Comparison of ENCODE assay signal across 34 cellular contexts in the genomic region with DNA sequence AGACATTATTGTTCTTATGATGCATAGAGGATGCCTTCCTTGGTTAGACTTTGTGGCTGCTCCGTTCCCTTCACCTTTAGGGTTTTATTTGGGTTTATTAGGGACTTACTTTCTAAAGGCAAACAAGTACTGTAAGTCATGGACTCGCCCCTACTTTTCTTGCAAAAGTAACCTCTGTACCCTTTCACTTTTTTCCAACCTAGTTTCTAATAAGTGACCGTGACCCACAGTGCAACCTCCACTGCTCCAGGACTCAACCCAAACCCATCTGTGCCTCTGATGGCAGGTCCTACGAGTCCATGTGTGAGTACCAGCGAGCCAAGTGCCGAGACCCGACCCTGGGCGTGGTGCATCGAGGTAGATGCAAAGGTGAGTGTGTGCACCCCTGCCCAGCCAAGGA.
"Had no signal": no experiment of that assay in that cellular context is flagged by ENCODE, and none has a peak within 500 bp of the region (broad histone marks: within the 10 kb centered on the region; RNA-seq: fewer than 3 reads in every experiment).

No MANE protein-coding gene starts in this region.

- H3K36me3 ChIP-seq: adrenal gland, brain microvascular endothelial cell, breast epithelium had no signal

- H3K4me3 ChIP-seq: adrenal gland, body of pancreas, breast epithelium had no signal

- H3K27me3 ChIP-seq: body of pancreas, brain microvascular endothelial cell, breast epithelium had no signal

- H3K27ac ChIP-seq: adrenal gland, body of pancreas, brain microvascular endothelial cell, breast epithelium, VCaP had no signal

- FAIRE-seq: astrocyte, TTC549 had no signal

- H3K4me1 ChIP-seq: adrenal gland, body of pancreas, breast epithelium had no signal

- H3K9me3 ChIP-seq: adrenal gland, body of pancreas, breast epithelium had no signal

- DNase-seq: activated B cell treated with CpG ODN at 0.5 μM for 24 hours; activated CD4-positive, alpha-beta memory T cell treated with anti-CD3 and anti-CD28 coated beads for 36 hours; activated CD4-positive, alpha-beta T cell treated with anti-CD3 and anti-CD28 coated beads for 4 hours; activated CD4-positive, alpha-beta T cell treated with anti-CD3 and anti-CD28 coated beads, Interleukin-2, amount 10 ng/mL, durations not matched to agents 24 days and 14 days; activated CD4-positive, alpha-beta T cell treated with anti-CD3 and anti-CD28 coated beads, Interleukin-2, amount 50 U/mL, for 1 hour; activated CD4-positive, alpha-beta T cell treated with anti-CD3 and anti-CD28 coated beads, Interleukin-2, amount 50 U/mL, for 4 hours; activated CD4-positive, CD25-positive, alpha-beta regulatory T cell treated with anti-CD3 and anti-CD28 coated beads, Interleukin-2, amount 50 U/mL, for 72 hours; activated CD8-positive, alpha-beta memory T cell treated with anti-CD3 and anti-CD28 coated beads, Interleukin-2, amount 50 U/mL, for 4 hours; activated CD8-positive, alpha-beta T cell treated with anti-CD3 and anti-CD28 coated beads for 36 hours; activated effector memory CD4-positive, alpha-beta T cell treated with anti-CD3 and anti-CD28 coated beads, Interleukin-2, amount 50 U/mL, for 16 hours; activated gamma-delta T cell treated with Interleukin-2 at 50 U/mL for 16 hours; activated naive CD4-positive, alpha-beta T cell; activated naive CD4-positive, alpha-beta T cell treated with anti-CD3 and anti-CD28 coated beads for 36 hours; activated naive CD4-positive, alpha-beta T cell treated with anti-CD3 and anti-CD28 coated beads, Interleukin-2, amount 50 U/mL, for 16 hours; activated naive CD8-positive, alpha-beta T cell treated with anti-CD3 and anti-CD28 coated beads for 36 hours; activated T-cell treated with anti-CD3 and anti-CD28 coated beads for 4 hours; activated T-cell treated with anti-CD3 and anti-CD28 coated beads, Interleukin-2, amount 50 U/mL, for 1 hour; activated T-cell treated with anti-CD3 and anti-CD28 coated beads, Interleukin-2, amount 50 U/mL, for 4 hours; activated T-cell treated with anti-CD3 and anti-CD28 coated beads, Interleukin-2, amount 50 U/mL, for 72 hours; adrenal gland; amniotic stem cell; aorta; body of pancreas; brain microvascular endothelial cell; central memory CD4-positive, alpha-beta T cell; T-helper 1 cell; T-helper 2 cell; T-helper 9 cell had no signal

- ATAC-seq: activated CD8-positive, alpha-beta T cell treated with anti-CD3 and anti-CD28 coated beads for 36 hours; activated naive CD4-positive, alpha-beta T cell treated with anti-CD3 and anti-CD28 coated beads, Interleukin-2, amount 50 U/mL, for 72 hours; activated T-cell treated with anti-CD3 and anti-CD28 coated beads, Interleukin-2, amount 50 U/mL, for 4 hours; activated T-cell treated with anti-CD3 and anti-CD28 coated beads, Interleukin-2, amount 50 U/mL, for 72 hours; activated T-helper 17 cell treated with anti-CD3 and anti-CD28 coated beads, Interleukin-2, amount 50 U/mL, for 72 hours; body of pancreas had no signal
